Comparison of ENCODE assay signal across 11 cellular contexts in the genomic region with DNA sequence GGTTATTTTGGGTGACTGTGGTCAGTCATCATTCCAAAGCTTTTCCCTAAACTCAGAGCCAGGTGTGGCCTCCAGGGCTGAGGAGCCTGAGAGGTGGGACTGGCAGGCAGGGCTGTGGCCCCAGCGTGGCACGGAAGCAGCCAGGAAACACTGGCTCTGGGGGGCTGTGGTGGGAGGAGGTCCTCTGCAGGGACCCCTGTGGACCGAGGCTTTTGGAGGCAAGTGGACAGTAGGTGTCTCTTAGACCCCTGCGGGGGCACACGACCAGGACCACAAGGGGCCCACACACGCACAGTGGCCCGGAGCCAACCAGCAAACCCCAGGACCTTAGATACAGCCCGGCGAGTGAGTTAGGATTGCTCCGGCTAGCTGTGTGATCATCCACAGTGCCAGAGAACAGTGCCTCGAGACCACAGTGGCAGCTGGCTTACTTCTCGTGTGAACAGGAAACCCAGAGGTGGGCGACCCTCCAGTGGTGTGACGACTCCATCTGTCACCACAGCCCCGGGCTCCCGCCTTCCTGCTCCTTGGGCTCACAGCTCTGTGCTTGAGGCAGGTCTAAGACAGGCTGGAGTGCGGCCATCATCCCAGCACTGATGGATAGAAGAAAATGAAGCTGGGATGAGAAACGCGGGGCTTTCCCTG. TPM values are rescaled to one million over a fixed set of nuclear protein-coding genes. Genes with fewer than 3 reads are reported as not detected.
DNase-seq lines count a peak whose midpoint lies in the region; ATAC-seq and TF ChIP-seq lines count a peak whose summit lies in the region.
"Had no signal": no experiment of that assay in that cellular context is flagged by ENCODE, and none has a peak within 500 bp of the region (broad histone marks: within the 10 kb centered on the region; RNA-seq: fewer than 3 reads in every experiment).

No MANE protein-coding gene starts in this region.

- H3K27ac ChIP-seq in urinary bladder (ENCODE audit: low read depth), result peak overlapping the region; percentile 14

- H3K4me3 ChIP-seq in mucosa of descending colon, result no peak overlapping the region
- H3K4me3 ChIP-seq in urinary bladder (ENCODE audit: low read depth, low read length), result no peak overlapping the region

- H3K36me3 ChIP-seq in mucosa of descending colon (ENCODE audit: low read depth) (no peaks in the 10 kb centered on the region), urinary bladder (ENCODE audit: insufficient read depth) (no peaks in the 10 kb centered on the region)

- no peaks in the 10 kb centered on the region for H3K9me3 ChIP-seq in mucosa of descending colon

- ATAC-seq in activated T-cell treated with anti-CD3 and anti-CD28 coated beads, Interleukin-2, amount 50 U/mL, for 4 hours, result peak; percentile 64 to 70
- peak; percentile 37 for ATAC-seq in mucosa of descending colon
- ATAC-seq in GM19397 (IDR thresholded peaks at IDR 0.05; ENCODE audit: unreplicated experiment), result no peak

- intact Hi-C loops in mucosa of descending colon (cut with DNase I, micrococcal nuclease), result no loop called here

- no peaks in the 10 kb centered on the region for H3K36me3 Mint-ChIP-seq in activated T-cell treated with anti-CD3 and anti-CD28 coated beads, Interleukin-2, amount 50 U/mL, for 4 hours (ENCODE audit: insufficient read depth)

- H3K4me1 ChIP-seq in mucosa of descending colon (ENCODE audit: low read depth) (no peaks in the 10 kb centered on the region), urinary bladder (ENCODE audit: insufficient read depth) (no peaks in the 10 kb centered on the region)

- H3K4me3 Mint-ChIP-seq in activated T-cell treated with anti-CD3 and anti-CD28 coated beads, Interleukin-2, amount 50 U/mL, for 4 hours, result peak overlapping the region; percentile 37

- TF ChIP-seq CTCF in mucosa of descending colon (IDR thresholded peaks at IDR 0.05), result no peak

- peaks cover 64% of the 10 kb centered on the region for H3K4me1 Mint-ChIP-seq in activated T-cell treated with anti-CD3 and anti-CD28 coated beads, Interleukin-2, amount 50 U/mL, for 4 hours (ENCODE audit: low read depth)

- H3K9me3 Mint-ChIP-seq in activated T-cell treated with anti-CD3 and anti-CD28 coated beads, Interleukin-2, amount 50 U/mL, for 4 hours, result no peaks in the 10 kb centered on the region

- POLR2A ChIA-PET in HEK293T (lab: Yijun Ruan, JAX), result interaction anchor here (0.8 to 1.6 kb wide), 2 partner anchors 166 to 181 kb away, joined by 3 to 8 read pairs; partner anchors contain the start of genes DTYMK and ING5

- CTCF ChIA-PET in HEK293T (lab: Yijun Ruan, JAX), result no interaction called here

- peak; percentile 65 for DNase-seq in stimulated activated CD4-positive, alpha-beta T cell treated with anti-CD3 and anti-CD28 coated beads, Interleukin-15, amount 100 ng/mL, for 24 hours
- no peak for DNase-seq in stimulated activated CD4-positive, alpha-beta T cell treated with anti-CD3 and anti-CD28 coated beads, Interleukin-12 subunit alpha, Interleukin-12 subunit beta, amount 100 ng/mL, for 4 hours
- DNase-seq in activated T-cell treated with anti-CD3 and anti-CD28 coated beads, Interleukin-2, amount 50 U/mL, for 4 hours, result peak; percentile 54
- peak in 1 of 3 donors; percentile 75 for DNase-seq in mucosa of descending colon
- DNase-seq in HEK293T (ENCODE audit: extremely low spot score), result no peak
- DNase-seq in amygdala (lab: John Stamatoyannopoulos, UW), result no peak
- DNase-seq: AML-193, NCI-H146 had no signal

- WGBS in urinary bladder, result 50% methylated on average over 19 of the region's 19 CpGs

- H3K27me3 Mint-ChIP-seq in activated T-cell treated with anti-CD3 and anti-CD28 coated beads, Interleukin-2, amount 50 U/mL, for 4 hours (ENCODE audit: low read depth), result peaks cover 12% of the 10 kb centered on the region

TF ChIP-seq in HEK293T, 16 proteins besides CTCF, POLR2A, EP300 and RAD21:
- TF ChIP-seq ZNF384 (IDR thresholded peaks at IDR 0.05) (no peak), BHLHE40 (IDR thresholded peaks at IDR 0.05; ENCODE audit: borderline replicate concordance) (no peak), FOXA1 (IDR thresholded peaks at IDR 0.05) (no peak), HDGF (IDR thresholded peaks at IDR 0.05; ENCODE audit: borderline replicate concordance) (no peak), L3MBTL2 (conservative IDR thresholded peaks at IDR 0.05) (no peak), FOXK2 (IDR thresholded peaks at IDR 0.05) (no peak), SP1 (IDR thresholded peaks at IDR 0.05) (no peak), ELF4 (IDR thresholded peaks at IDR 0.05) (no peak), TARDBP (IDR thresholded peaks at IDR 0.05) (no peak), SUZ12 (IDR thresholded peaks at IDR 0.05) (no peak), CTBP1 (IDR thresholded peaks at IDR 0.05; ENCODE audit: borderline replicate concordance) (no peak), FOXM1 (IDR thresholded peaks at IDR 0.05; ENCODE audit: borderline replicate concordance) (no peak), LEF1 (IDR thresholded peaks at IDR 0.05; ENCODE audit: borderline replicate concordance) (no peak), NFRKB (IDR thresholded peaks at IDR 0.05) (no peak)
- TF ChIP-seq, protein P1, sequence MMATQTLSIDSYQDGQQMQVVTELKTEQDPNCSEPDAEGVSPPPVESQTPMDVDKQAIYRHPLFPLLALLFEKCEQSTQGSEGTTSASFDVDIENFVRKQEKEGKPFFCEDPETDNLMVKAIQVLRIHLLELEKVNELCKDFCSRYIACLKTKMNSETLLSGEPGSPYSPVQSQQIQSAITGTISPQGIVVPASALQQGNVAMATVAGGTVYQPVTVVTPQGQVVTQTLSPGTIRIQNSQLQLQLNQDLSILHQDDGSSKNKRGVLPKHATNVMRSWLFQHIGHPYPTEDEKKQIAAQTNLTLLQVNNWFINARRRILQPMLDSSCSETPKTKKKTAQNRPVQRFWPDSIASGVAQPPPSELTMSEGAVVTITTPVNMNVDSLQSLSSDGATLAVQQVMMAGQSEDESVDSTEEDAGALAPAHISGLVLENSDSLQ (IDR thresholded peaks at IDR 0.05), result no peak

RNA-seq across cellular contexts. Expression of gene RTP5, which starts 1.6 kb away (rescaled TPM):
- total RNA-seq in activated T-cell treated with anti-CD3 and anti-CD28 coated beads, Interleukin-2, amount 50 U/mL, for 4 hours, result under 1 TPM; 0.13 to 0.14 (median 0.13) TPM
- total RNA-seq in mucosa of descending colon (not detected), urinary bladder (not detected)
- polyA plus RNA-seq in urinary bladder, result 0.06 TPM
- total RNA-seq: T-helper 1 cell treated with Interleukin-12 subunit alpha and Interleukin-12 subunit beta and Interleukin-4 antibody, amounts not matched to agents 30 ng/mL and 1 ng/mL, for 36 hours had no signal

RNA-seq across cellular contexts. Expression of gene PDCD1, which starts 9.2 kb away (rescaled TPM):
- 100 to 1,000 TPM in 1 of 3 donors, 10 to 100 TPM in 2; 60.5 to 102 (median 77.3) TPM for total RNA-seq in activated T-cell treated with anti-CD3 and anti-CD28 coated beads, Interleukin-2, amount 50 U/mL, for 4 hours
- total RNA-seq in mucosa of descending colon (under 1 TPM in 2 of 3 donors, not detected in 1; 0.13 to 0.70 TPM), urinary bladder (not detected)
- 0.29 TPM for polyA plus RNA-seq in urinary bladder

RNA-seq across cellular contexts. Expression of gene NEU4, which starts 58.9 kb away (rescaled TPM):
- total RNA-seq in activated T-cell treated with anti-CD3 and anti-CD28 coated beads, Interleukin-2, amount 50 U/mL, for 4 hours, result under 1 TPM in 1 of 3 donors, not detected in 2; 0.65 TPM
- total RNA-seq in mucosa of descending colon (10 to 100 TPM; 41.4 to 72.5 (median 71.0) TPM), urinary bladder (0.21 TPM)
- polyA plus RNA-seq in urinary bladder, result 0.29 TPM

Comparison
In these comparisons a context has a peak if more than half of its experiments do, and no peak if none do; other contexts are left out.
1. DNase-seq: peak in stimulated activated CD4-positive, alpha-beta T cell treated with anti-CD3 and anti-CD28 coated beads, Interleukin-15, amount 100 ng/mL, for 24 hours (single experiment) and activated T-cell treated with anti-CD3 and anti-CD28 coated beads, Interleukin-2, amount 50 U/mL, for 4 hours (single experiment); none in stimulated activated CD4-positive, alpha-beta T cell treated with anti-CD3 and anti-CD28 coated beads, Interleukin-12 subunit alpha, Interleukin-12 subunit beta, amount 100 ng/mL, for 4 hours (single experiment), HEK293T (single experiment) and amygdala (0 of 56).
2. RNA of gene PDCD1, which starts 9.2 kb away (total RNA-seq): 60.5 to 102 TPM in activated T-cell treated with anti-CD3 and anti-CD28 coated beads, Interleukin-2, amount 50 U/mL, for 4 hours; 0.13 to 0.70 TPM in mucosa of descending colon and not detected in urinary bladder (single experiment); every median in the first group is over 10 times any median in the second.
3. RNA of gene NEU4, which starts 58.9 kb away (total RNA-seq): 41.4 to 72.5 TPM in mucosa of descending colon; 0.21 TPM in urinary bladder (single experiment) and 0.65 TPM in activated T-cell treated with anti-CD3 and anti-CD28 coated beads, Interleukin-2, amount 50 U/mL, for 4 hours; every median in the first group is over 10 times any median in the second.